Comparison of ENCODE assay signal across 8 cellular contexts in genomic region chr1:151196292-151196800, GRCh38. TPM values are rescaled to one million over a fixed set of nuclear protein-coding genes. Genes with fewer than 3 reads are reported as not detected.
DNase-seq lines count a peak whose midpoint lies in the region; ATAC-seq and TF ChIP-seq lines count a peak whose summit lies in the region.

No MANE protein-coding gene starts in this region.

- no peaks in the 10 kb centered on the region for H3K9me3 Mint-ChIP-seq in activated naive CD4-positive, alpha-beta T cell treated with anti-CD3 and anti-CD28 coated beads, Interleukin-2, amount 50 U/mL, for 24 hours

- peak overlapping the region; percentile 82 for H3K27ac Mint-ChIP-seq in activated naive CD4-positive, alpha-beta T cell treated with anti-CD3 and anti-CD28 coated beads, Interleukin-2, amount 50 U/mL, for 24 hours

- no peaks in the 10 kb centered on the region; the same call in 1 of the 2 replicates for H4K20me1 ChIP-seq in MM.1S (ENCODE audit: insufficient read depth, low read length)

- H3K4me2 ChIP-seq in MM.1S (ENCODE audit: low read depth, low read length) (peak overlapping the region; percentile 54), parathyroid adenoma (ENCODE audit: low read length) (peak overlapping the region; percentile 4)

- H3K27me3 Mint-ChIP-seq in activated naive CD4-positive, alpha-beta T cell treated with anti-CD3 and anti-CD28 coated beads, Interleukin-2, amount 50 U/mL, for 24 hours = no peaks in the 10 kb centered on the region

- DNase-seq in DMS114 treated with DMSO at 0.1 percent for 48 hours (lab: John Stamatoyannopoulos, UW; ENCODE audit: unreplicated experiment) (peak; percentile 98), MM.1S (peak; percentile 91), RPMI8226 (peak; percentile 91), glomerular endothelial cell (ENCODE audit: extremely low read depth, low read depth, low spot score) (peak; percentile 74)

- H3K36me3 Mint-ChIP-seq in activated naive CD4-positive, alpha-beta T cell treated with anti-CD3 and anti-CD28 coated beads, Interleukin-2, amount 50 U/mL, for 24 hours = peaks cover 9% of the 10 kb centered on the region

- H3K36me3 ChIP-seq in MM.1S (replicated peaks; ENCODE audit: insufficient read depth, low read length) (no peaks in the 10 kb centered on the region), parathyroid adenoma (ENCODE audit: control insufficient read depth, insufficient read depth, low read length) (no peaks in the 10 kb centered on the region)

- H3K27ac ChIP-seq in MM.1S (ENCODE audit: low read length) = no peak overlapping the region
- no peak overlapping the region for H3K27ac ChIP-seq in parathyroid adenoma

- peak overlapping the region; percentile 65 for H3K4me3 Mint-ChIP-seq in activated naive CD4-positive, alpha-beta T cell treated with anti-CD3 and anti-CD28 coated beads, Interleukin-2, amount 50 U/mL, for 24 hours

- H2AFZ ChIP-seq in MM.1S (ENCODE audit: low read length) = peak overlapping the region; percentile 21
- peak overlapping the region; percentile 28 for H2AFZ ChIP-seq in parathyroid adenoma

- H3K4me1 Mint-ChIP-seq in activated naive CD4-positive, alpha-beta T cell treated with anti-CD3 and anti-CD28 coated beads, Interleukin-2, amount 50 U/mL, for 24 hours = peaks cover 37% of the 10 kb centered on the region

- H3K27me3 ChIP-seq in MM.1S (replicated peaks; ENCODE audit: insufficient read depth, low read length) (peaks cover 28% of the 10 kb centered on the region), parathyroid adenoma (ENCODE audit: control insufficient read depth, insufficient read depth, low read length) (no peaks in the 10 kb centered on the region)

- H3K9me2 ChIP-seq in MM.1S (replicated peaks; ENCODE audit: insufficient read depth, low read length) = no peaks in the 10 kb centered on the region

- peaks cover 8% of the 10 kb centered on the region for H3F3A ChIP-seq in MM.1S (ENCODE audit: insufficient read depth, low read length)

- ATAC-seq in GM18861 (IDR thresholded peaks at IDR 0.05; ENCODE audit: unreplicated experiment) (no peak), HG02759 (IDR thresholded peaks at IDR 0.05; ENCODE audit: unreplicated experiment) (no peak)

- H3K9me3 ChIP-seq in MM.1S (replicated peaks; ENCODE audit: insufficient read depth, low read length) (no peaks in the 10 kb centered on the region), parathyroid adenoma (ENCODE audit: control insufficient read depth, low read length) (no peaks in the 10 kb centered on the region)

- H3K79me2 ChIP-seq in MM.1S (ENCODE audit: low read length) = peaks cover 27% of the 10 kb centered on the region
- H3K79me2 ChIP-seq in parathyroid adenoma = peaks cover 8% of the 10 kb centered on the region

- H3K4me3 ChIP-seq in MM.1S (ENCODE audit: low read length) (peak overlapping the region; percentile 23; the same call in 1 of the 2 replicates), parathyroid adenoma (ENCODE audit: low read depth, low read length) (no peak overlapping the region)

- H3K9ac ChIP-seq in MM.1S (ENCODE audit: low read length) (no peak overlapping the region), parathyroid adenoma (no peak overlapping the region)

- TF ChIP-seq CTCF in MM.1S (IDR thresholded peaks at IDR 0.05; ENCODE audit: low read length) = peak; percentile 71
- peak; percentile 41 for TF ChIP-seq CTCF in parathyroid adenoma (IDR thresholded peaks at IDR 0.05)

- peaks cover 9% of the 10 kb centered on the region for H3K4me1 ChIP-seq in MM.1S (ENCODE audit: low read length)
- peaks cover 3% of the 10 kb centered on the region for H3K4me1 ChIP-seq in parathyroid adenoma

RNA-seq across cellular contexts. Expression of gene PIP5K1A, which starts 2.0 kb away (rescaled TPM):
- total RNA-seq in glomerular endothelial cell = 36.4 and 45.3 TPM in 2 replicates

RNA-seq across cellular contexts. Expression of gene VPS72, which starts 6.3 kb away (rescaled TPM):
- total RNA-seq in glomerular endothelial cell = 38.1 and 58.2 TPM in 2 replicates

RNA-seq across cellular contexts. Expression of gene TMOD4, which starts 20.6 kb away (rescaled TPM):
- not detected in 2 replicates for total RNA-seq in glomerular endothelial cell

RNA-seq across cellular contexts. Expression of gene SCNM1, which starts 30.4 kb away (rescaled TPM):
- total RNA-seq in glomerular endothelial cell = 39.3 and 42.6 TPM in 2 replicates

RNA-seq across cellular contexts. Expression of gene LYSMD1, which starts 30.6 kb away (rescaled TPM):
- 4.7 and 5.9 TPM in 2 replicates for total RNA-seq in glomerular endothelial cell
